In the genomic region with DNA sequence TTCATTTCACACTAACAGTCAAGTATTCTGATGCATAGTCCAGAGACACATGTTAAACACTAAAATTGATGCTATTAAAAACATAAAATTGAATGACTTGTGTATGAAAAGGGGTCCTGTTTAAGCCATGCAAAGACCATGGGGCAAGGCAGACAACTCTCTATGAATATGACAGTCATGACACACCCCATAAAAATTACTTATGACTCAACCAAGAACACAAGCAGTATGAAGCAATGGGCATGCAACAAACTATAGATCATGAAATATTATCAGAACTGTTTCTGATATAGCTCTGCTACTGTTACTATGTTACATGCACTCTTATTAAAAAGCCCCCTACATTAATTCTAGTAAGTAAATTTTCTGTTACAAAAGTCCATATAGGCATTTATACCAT, we compare ENCODE assay signal across 1 cellular context.
TF ChIP-seq lines count a peak whose summit lies in the region.

No MANE protein-coding gene starts in this region.

TF ChIP-seq in HCT116, 20 proteins besides CTCF, POLR2A, EP300 and RAD21 (continued from another document):
- TF ChIP-seq, protein P1, sequence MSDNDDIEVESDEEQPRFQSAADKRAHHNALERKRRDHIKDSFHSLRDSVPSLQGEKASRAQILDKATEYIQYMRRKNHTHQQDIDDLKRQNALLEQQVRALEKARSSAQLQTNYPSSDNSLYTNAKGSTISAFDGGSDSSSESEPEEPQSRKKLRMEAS (IDR thresholded peaks at IDR 0.05) = no peak
- no peak for TF ChIP-seq EZH2 (IDR thresholded peaks at IDR 0.05)
- TF ChIP-seq, protein P2, sequence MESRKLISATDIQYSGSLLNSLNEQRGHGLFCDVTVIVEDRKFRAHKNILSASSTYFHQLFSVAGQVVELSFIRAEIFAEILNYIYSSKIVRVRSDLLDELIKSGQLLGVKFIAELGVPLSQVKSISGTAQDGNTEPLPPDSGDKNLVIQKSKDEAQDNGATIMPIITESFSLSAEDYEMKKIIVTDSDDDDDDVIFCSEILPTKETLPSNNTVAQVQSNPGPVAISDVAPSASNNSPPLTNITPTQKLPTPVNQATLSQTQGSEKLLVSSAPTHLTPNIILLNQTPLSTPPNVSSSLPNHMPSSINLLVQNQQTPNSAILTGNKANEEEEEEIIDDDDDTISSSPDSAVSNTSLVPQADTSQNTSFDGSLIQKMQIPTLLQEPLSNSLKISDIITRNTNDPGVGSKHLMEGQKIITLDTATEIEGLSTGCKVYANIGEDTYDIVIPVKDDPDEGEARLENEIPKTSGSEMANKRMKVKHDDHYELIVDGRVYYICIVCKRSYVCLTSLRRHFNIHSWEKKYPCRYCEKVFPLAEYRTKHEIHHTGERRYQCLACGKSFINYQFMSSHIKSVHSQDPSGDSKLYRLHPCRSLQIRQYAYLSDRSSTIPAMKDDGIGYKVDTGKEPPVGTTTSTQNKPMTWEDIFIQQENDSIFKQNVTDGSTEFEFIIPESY (IDR thresholded peaks at IDR 0.05; ENCODE audit: extremely low read depth, insufficient replicate concordance, low read length) = no peak
